1 cellular context compared by ENCODE assay signal in the genomic region with DNA sequence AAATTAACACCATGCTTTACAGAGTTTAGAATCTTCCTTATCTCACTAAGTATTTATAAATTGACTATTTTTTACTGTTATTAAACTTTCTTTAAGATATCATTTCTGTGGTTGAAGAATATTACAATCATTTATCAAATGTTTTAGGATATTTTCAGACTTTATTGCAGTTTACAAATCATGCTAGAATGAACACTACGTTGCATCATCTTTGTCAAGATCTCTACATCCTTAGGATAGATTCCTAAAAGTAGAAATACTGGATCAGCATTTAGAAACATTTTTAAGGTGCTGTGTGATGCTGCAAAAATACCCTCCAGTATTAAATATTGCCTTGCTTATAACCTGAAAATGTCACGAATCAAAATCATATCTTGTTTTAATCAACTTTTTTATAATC.
TF ChIP-seq lines count a peak whose summit lies in the region.

No MANE protein-coding gene starts in this region.

TF ChIP-seq in Ishikawa, 13 proteins besides CTCF, POLR2A, EP300 and RAD21 (continued from another document):
- 0 out of 2 replicates have a peak, but pooled peaks have one; percentile 4 for TF ChIP-seq CEBPB (IDR thresholded peaks at IDR 0.05)
